Comparison of ENCODE assay signal across 1 cellular context in the genomic region with DNA sequence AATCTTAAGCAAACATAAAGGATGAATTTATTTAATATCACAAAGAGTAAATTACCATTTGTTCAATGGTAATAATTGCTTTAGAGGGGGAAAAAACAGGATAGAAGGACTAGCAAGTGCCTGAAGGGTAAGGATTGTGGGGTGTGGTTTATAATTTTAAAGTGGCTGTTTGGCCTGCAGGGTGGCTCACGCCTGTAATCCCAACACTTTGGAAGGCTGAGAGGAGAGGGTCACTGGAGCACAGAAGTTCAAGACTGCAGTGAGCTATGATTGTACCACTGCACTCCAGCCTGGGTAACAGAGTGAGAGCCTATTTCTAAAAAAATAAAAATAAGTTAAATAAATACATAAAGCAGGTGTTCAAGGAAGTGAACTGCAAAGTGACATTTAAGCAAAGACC.
TF ChIP-seq lines count a peak whose summit lies in the region.

No MANE protein-coding gene starts in this region.

TF ChIP-seq in HCT116, 20 proteins besides CTCF, POLR2A, EP300 and RAD21 (continued from another document):
- no peak for TF ChIP-seq REST (IDR thresholded peaks at IDR 0.05; ENCODE audit: low read depth)
- no peak for TF ChIP-seq POLR2AphosphoS5 (IDR thresholded peaks at IDR 0.05; ENCODE audit: low read depth, low read length)
- no peak for TF ChIP-seq MAX (IDR thresholded peaks at IDR 0.05)
- TF ChIP-seq, protein P1, sequence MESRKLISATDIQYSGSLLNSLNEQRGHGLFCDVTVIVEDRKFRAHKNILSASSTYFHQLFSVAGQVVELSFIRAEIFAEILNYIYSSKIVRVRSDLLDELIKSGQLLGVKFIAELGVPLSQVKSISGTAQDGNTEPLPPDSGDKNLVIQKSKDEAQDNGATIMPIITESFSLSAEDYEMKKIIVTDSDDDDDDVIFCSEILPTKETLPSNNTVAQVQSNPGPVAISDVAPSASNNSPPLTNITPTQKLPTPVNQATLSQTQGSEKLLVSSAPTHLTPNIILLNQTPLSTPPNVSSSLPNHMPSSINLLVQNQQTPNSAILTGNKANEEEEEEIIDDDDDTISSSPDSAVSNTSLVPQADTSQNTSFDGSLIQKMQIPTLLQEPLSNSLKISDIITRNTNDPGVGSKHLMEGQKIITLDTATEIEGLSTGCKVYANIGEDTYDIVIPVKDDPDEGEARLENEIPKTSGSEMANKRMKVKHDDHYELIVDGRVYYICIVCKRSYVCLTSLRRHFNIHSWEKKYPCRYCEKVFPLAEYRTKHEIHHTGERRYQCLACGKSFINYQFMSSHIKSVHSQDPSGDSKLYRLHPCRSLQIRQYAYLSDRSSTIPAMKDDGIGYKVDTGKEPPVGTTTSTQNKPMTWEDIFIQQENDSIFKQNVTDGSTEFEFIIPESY (IDR thresholded peaks at IDR 0.05; ENCODE audit: extremely low read depth, insufficient replicate concordance, low read length) = no peak
- no peak for TF ChIP-seq JUND (IDR thresholded peaks at IDR 0.05)
- no peak for TF ChIP-seq YY1 (IDR thresholded peaks at IDR 0.05; ENCODE audit: extremely low read depth, insufficient replicate concordance, low read depth, low read length)
- TF ChIP-seq EZH2 (IDR thresholded peaks at IDR 0.05) = no peak
- TF ChIP-seq TCF7L2 (IDR thresholded peaks at IDR 0.05; ENCODE audit: borderline replicate concordance, extremely low read depth, insufficient read depth, insufficient read length) = no peak
- no peak for TF ChIP-seq ZFX (IDR thresholded peaks at IDR 0.05)
- TF ChIP-seq CEBPB (IDR thresholded peaks at IDR 0.05; ENCODE audit: low read depth) = no peak
- no peak for TF ChIP-seq SIN3A (IDR thresholded peaks at IDR 0.05; ENCODE audit: low read depth)
- no peak for TF ChIP-seq EGR1 (IDR thresholded peaks at IDR 0.05; ENCODE audit: low read depth)
- no peak for TF ChIP-seq SP1 (IDR thresholded peaks at IDR 0.05; ENCODE audit: low read depth)
